Comparison of ENCODE assay signal across 8 cellular contexts in the genomic region with DNA sequence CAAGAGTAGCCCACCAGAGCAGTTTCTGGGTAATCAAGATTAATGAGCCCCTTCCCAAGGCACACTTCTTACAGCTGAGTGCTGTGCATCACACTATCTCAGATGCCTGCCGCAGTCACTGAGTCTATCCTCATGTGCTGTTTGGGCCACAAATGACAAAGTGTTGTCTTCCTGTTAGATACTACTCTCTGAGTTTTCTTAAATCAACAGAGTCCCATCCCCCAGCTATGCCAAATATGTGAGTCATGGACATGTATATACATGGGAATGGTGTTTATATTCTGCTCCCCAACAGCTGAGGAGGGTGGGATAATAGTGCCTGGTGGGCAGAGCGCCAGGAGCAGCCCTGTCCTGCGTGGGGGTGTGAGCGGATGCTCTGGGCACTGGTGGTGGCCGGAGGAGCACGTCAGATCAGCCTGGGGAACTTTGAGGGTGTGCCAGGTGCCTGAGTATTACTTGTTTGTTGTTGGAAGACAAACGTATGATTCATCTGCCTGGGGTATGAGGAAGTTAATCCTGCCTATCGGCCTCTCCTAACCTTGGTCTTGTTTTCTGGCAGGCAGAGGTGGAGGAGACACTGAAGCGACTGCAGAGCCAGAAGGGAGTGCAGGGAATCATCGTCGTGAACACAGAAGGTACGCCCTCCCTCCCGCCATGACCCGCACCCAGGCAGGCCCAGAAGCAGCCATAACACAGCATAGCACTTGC. TPM values are rescaled to one million over a fixed set of nuclear protein-coding genes. Genes with fewer than 3 reads are reported as not detected.
DNase-seq lines count a peak whose midpoint lies in the region; ATAC-seq and TF ChIP-seq lines count a peak whose summit lies in the region.

No MANE protein-coding gene starts in this region.

- no peaks in the 10 kb centered on the region for H3K27me3 ChIP-seq in H7 (ENCODE audit: control insufficient read depth, insufficient read depth, low read length)

- peak; percentile 94 for ATAC-seq in SK-N-SH treated with all-trans-retinoic acid at 6 μM for 48 hours
- no peak for ATAC-seq in GM18858 (IDR thresholded peaks at IDR 0.05; ENCODE audit: unreplicated experiment)
- ATAC-seq in HG03175 (IDR thresholded peaks at IDR 0.05; ENCODE audit: unreplicated experiment): no peak

- no peak overlapping the region for H3K4me3 ChIP-seq in H7 (ENCODE audit: insufficient read depth, low read depth, low read length)

- H3K36me3 ChIP-seq in H7 (replicated peaks; ENCODE audit: control insufficient read depth, insufficient read depth, low read length): peaks cover 25% of the 10 kb centered on the region

- DNase-seq in H7 (peak; percentile 20), fibroblast of peridontal ligament (ENCODE audit: extremely low read depth) (peak; percentile 96), nucleus accumbens (lab: John Stamatoyannopoulos, UW) (peak in 33 of 56 donors; percentile 17 to 87 (median 42)), NCI-H82 treated with DMSO at 0.1 percent for 48 hours (lab: John Stamatoyannopoulos, UW; ENCODE audit: unreplicated experiment) (no peak)
- no peak for DNase-seq in effector CD4-positive, alpha-beta T cell

TF ChIP-seq in SK-N-SH treated with all-trans-retinoic acid at 6 μM for 48 hours, 23 proteins besides CTCF, POLR2A, EP300 and RAD21:
- TF ChIP-seq PPARA (CRISPR knock-in tag; IDR thresholded peaks at IDR 0.05; ENCODE audit: borderline replicate concordance) (no peak), RARB (CRISPR knock-in tag; IDR thresholded peaks at IDR 0.05) (no peak), ZC3H10 (CRISPR knock-in tag; IDR thresholded peaks at IDR 0.05) (no peak), CSDC2 (CRISPR knock-in tag; IDR thresholded peaks at IDR 0.05) (no peak), OSR1 (CRISPR knock-in tag; IDR thresholded peaks at IDR 0.05) (no peak), BACH2 (CRISPR knock-in tag; IDR thresholded peaks at IDR 0.05; ENCODE audit: borderline replicate concordance) (no peak), ISL1 (CRISPR knock-in tag; IDR thresholded peaks at IDR 0.05) (no peak)
- TF ChIP-seq, protein P1, sequence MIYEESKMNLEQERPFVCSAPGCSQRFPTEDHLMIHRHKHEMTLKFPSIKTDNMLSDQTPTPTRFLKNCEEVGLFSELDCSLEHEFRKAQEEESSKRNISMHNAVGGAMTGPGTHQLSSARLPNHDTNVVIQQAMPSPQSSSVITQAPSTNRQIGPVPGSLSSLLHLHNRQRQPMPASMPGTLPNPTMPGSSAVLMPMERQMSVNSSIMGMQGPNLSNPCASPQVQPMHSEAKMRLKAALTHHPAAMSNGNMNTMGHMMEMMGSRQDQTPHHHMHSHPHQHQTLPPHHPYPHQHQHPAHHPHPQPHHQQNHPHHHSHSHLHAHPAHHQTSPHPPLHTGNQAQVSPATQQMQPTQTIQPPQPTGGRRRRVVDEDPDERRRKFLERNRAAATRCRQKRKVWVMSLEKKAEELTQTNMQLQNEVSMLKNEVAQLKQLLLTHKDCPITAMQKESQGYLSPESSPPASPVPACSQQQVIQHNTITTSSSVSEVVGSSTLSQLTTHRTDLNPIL (CRISPR knock-in tag; IDR thresholded peaks at IDR 0.05; ENCODE audit: low read depth): no peak
- TF ChIP-seq, protein P2, sequence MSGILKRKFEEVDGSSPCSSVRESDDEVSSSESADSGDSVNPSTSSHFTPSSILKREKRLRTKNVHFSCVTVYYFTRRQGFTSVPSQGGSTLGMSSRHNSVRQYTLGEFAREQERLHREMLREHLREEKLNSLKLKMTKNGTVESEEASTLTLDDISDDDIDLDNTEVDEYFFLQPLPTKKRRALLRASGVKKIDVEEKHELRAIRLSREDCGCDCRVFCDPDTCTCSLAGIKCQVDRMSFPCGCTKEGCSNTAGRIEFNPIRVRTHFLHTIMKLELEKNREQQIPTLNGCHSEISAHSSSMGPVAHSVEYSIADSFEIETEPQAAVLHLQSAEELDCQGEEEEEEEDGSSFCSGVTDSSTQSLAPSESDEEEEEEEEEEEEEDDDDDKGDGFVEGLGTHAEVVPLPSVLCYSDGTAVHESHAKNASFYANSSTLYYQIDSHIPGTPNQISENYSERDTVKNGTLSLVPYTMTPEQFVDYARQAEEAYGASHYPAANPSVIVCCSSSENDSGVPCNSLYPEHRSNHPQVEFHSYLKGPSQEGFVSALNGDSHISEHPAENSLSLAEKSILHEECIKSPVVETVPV (CRISPR knock-in tag; IDR thresholded peaks at IDR 0.05): no peak

RNA-seq across cellular contexts. Expression of a gene that starts 9.6 kb away (rescaled TPM):
- 168 and 193 TPM in 2 replicates for total RNA-seq in H7 (2014; rRNA removed; shearing (Covaris generic))

RNA-seq across cellular contexts. Expression of a gene that starts 32.7 kb away (rescaled TPM):
- 7.6 and 13.4 TPM in 2 replicates for total RNA-seq in H7 (2014; rRNA removed; shearing (Covaris generic))

Comparison
In these comparisons a context has a peak if more than half of its experiments do, and no peak if none do; other contexts are left out.
1. DNase-seq: peak in H7 (single experiment), fibroblast of peridontal ligament (single experiment) and nucleus accumbens (33 of 56); none in effector CD4-positive, alpha-beta T cell (single experiment) and NCI-H82 treated with DMSO at 0.1 percent for 48 hours (single experiment).